In the genomic region with DNA sequence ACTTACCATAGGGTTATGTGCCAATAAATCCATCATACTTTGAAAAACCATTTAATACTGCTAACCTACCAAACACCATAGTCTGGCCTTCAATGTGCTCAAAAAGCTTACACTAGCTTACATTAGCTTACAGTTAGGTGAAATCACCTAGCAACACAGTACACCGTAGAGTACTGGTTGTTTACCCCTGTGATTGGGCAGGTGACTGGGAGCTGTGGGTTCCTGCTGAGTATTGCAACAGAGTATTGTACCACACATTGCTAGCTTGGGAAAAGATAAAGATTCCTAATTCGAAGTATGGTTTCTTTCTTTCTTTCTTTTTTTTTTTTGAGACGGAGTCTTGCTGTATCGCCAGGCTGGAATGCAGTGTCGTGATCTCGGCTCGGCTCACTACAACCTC, we compare ENCODE assay signal across 19 cellular contexts. TPM values are rescaled to one million over a fixed set of nuclear protein-coding genes. Genes with fewer than 3 reads are reported as not detected.
DNase-seq lines count a peak whose midpoint lies in the region; ATAC-seq and TF ChIP-seq lines count a peak whose summit lies in the region.
"Had no signal": no experiment of that assay in that cellular context is flagged by ENCODE, and none has a peak within 500 bp of the region (broad histone marks: within the 10 kb centered on the region; RNA-seq: fewer than 3 reads in every experiment).

No MANE protein-coding gene starts in this region.

- H3K4me1 ChIP-seq in CD8-positive, alpha-beta T cell (ENCODE audit: insufficient read depth, low read length) = peaks cover 16% of the 10 kb centered on the region

- no peak for TF ChIP-seq CTCF in CD8-positive, alpha-beta T cell (IDR thresholded peaks at IDR 0.05)
- no peak for TF ChIP-seq CTCF in choroid plexus epithelial cell (conservative IDR thresholded peaks at IDR 0.05; ENCODE audit: low read depth, low read length)

- peaks cover 45% of the 10 kb centered on the region for H3K4me1 Mint-ChIP-seq in activated T-cell treated with anti-CD3 and anti-CD28 coated beads, Interleukin-2, amount 50 U/mL, for 72 hours (ENCODE audit: low read depth)
- peaks cover 31% of the 10 kb centered on the region for H3K4me1 Mint-ChIP-seq in CD8-positive, alpha-beta T cell (ENCODE audit: low read depth)

- no peak for ATAC-seq in activated T-cell treated with anti-CD3 and anti-CD28 coated beads, Interleukin-2, amount 50 U/mL, for 72 hours (replicated peaks in 1 of 2)
- ATAC-seq in CD8-positive, alpha-beta T cell = no peak
- no peak for ATAC-seq in sciatic nerve

- H3K4me3 ChIP-seq in CD8-positive, alpha-beta T cell (ENCODE audit: low read depth, low read length) = no peak overlapping the region
- H3K4me3 ChIP-seq in choroid plexus epithelial cell (ENCODE audit: low read depth, low read length) = no peak overlapping the region
- H3K4me3 ChIP-seq: BLaER1, HAP-1, Peyer's patch had no signal

- no peak overlapping the region for H3K27ac ChIP-seq in CD8-positive, alpha-beta T cell (ENCODE audit: low read depth, low read length)
- H3K27ac ChIP-seq: BLaER1, Peyer's patch had no signal

- intact Hi-C loops in CD8-positive, alpha-beta T cell (cut with DNase I, micrococcal nuclease) = no loop called here
- intact Hi-C loops in head of caudate nucleus (cut with DNase I) = no loop called here
- intact Hi-C loops in sciatic nerve (cut with DNase I) = loop anchor here (10.0 kb wide), 1 partner anchor 126 kb away; no protein-coding TSS in a partner anchor

- H3K9me3 Mint-ChIP-seq in activated T-cell treated with anti-CD3 and anti-CD28 coated beads, Interleukin-2, amount 50 U/mL, for 72 hours = no peaks in the 10 kb centered on the region
- H3K9me3 Mint-ChIP-seq in CD8-positive, alpha-beta T cell = no peaks in the 10 kb centered on the region
- H3K9me3 Mint-ChIP-seq: IgD-negative memory B cell had no signal

- no peaks in the 10 kb centered on the region for H3K9me3 ChIP-seq in CD8-positive, alpha-beta T cell (ENCODE audit: low read length)
- H3K9me3 ChIP-seq: BLaER1, HAP-1, Peyer's patch had no signal

- H3K27ac Mint-ChIP-seq in activated T-cell treated with anti-CD3 and anti-CD28 coated beads, Interleukin-2, amount 50 U/mL, for 72 hours = peak overlapping the region; percentile 64
- peak overlapping the region; percentile 2 for H3K27ac Mint-ChIP-seq in CD8-positive, alpha-beta T cell

- DNase-seq in activated T-cell treated with anti-CD3 and anti-CD28 coated beads, Interleukin-2, amount 50 U/mL, for 72 hours = no peak
- no peak for DNase-seq in activated T-cell treated with anti-CD3 and anti-CD28 coated beads, Interleukin-2, amount 50 U/mL, for 48 hours
- DNase-seq in CD8-positive, alpha-beta T cell = no peak
- DNase-seq in NCI-H226 = peak; percentile 53
- peak; percentile 87 for DNase-seq in choroid plexus epithelial cell (ENCODE audit: low read depth)
- DNase-seq in head of caudate nucleus = no peak
- no peak for DNase-seq in DMS153 treated with DMSO at 0.1 percent for 48 hours (lab: John Stamatoyannopoulos, UW; ENCODE audit: unreplicated experiment)
- no peak for DNase-seq in sciatic nerve (ENCODE audit: low spot score)
- DNase-seq: Kasumi-1; NCI-H1105; NCI-H2081; NCI-H2171 treated with DMSO at 0.1 percent for 48 hours; NCI-H446 treated with DMSO at 0.1 percent for 48 hours; NCI-H69; NK-92 treated with Interleukin-12 subunit alpha and Interleukin-12 subunit beta, amount 100 ng/mL, for 24 hours; Peyer's patch had no signal

- POLR2A ChIA-PET in CD8-positive, alpha-beta T cell (lab: Charles Lee) = interaction anchor here (0.6 kb wide), 1 partner anchor 20 kb away, joined by 3 read pairs; no protein-coding TSS in a partner anchor

- CTCF ChIA-PET in CD8-positive, alpha-beta T cell (lab: Charles Lee) = interaction anchor here (0.5 to 0.6 kb wide), 2 partner anchors 12 to 38 kb away, joined by 3 read pairs; no protein-coding TSS in a partner anchor

- peaks cover 37% of the 10 kb centered on the region for H3K36me3 ChIP-seq in CD8-positive, alpha-beta T cell (ENCODE audit: insufficient read depth, low read length)

- no peaks in the 10 kb centered on the region for H3K27me3 Mint-ChIP-seq in activated T-cell treated with anti-CD3 and anti-CD28 coated beads, Interleukin-2, amount 50 U/mL, for 72 hours (ENCODE audit: low read depth)
- H3K27me3 Mint-ChIP-seq in CD8-positive, alpha-beta T cell (ENCODE audit: low read depth) = no peaks in the 10 kb centered on the region
- H3K27me3 Mint-ChIP-seq: IgD-negative memory B cell had no signal

- no peak overlapping the region for H3K4me3 Mint-ChIP-seq in activated T-cell treated with anti-CD3 and anti-CD28 coated beads, Interleukin-2, amount 50 U/mL, for 72 hours
- no peak overlapping the region for H3K4me3 Mint-ChIP-seq in CD8-positive, alpha-beta T cell
- H3K4me3 Mint-ChIP-seq: IgD-negative memory B cell had no signal

- peaks cover 1 to 19% of the 10 kb centered on the region in 2 donors for H3K36me3 Mint-ChIP-seq in activated T-cell treated with anti-CD3 and anti-CD28 coated beads, Interleukin-2, amount 50 U/mL, for 72 hours (ENCODE audit: insufficient read depth in 2 of 2)
- peaks cover 74% of the 10 kb centered on the region for H3K36me3 Mint-ChIP-seq in CD8-positive, alpha-beta T cell

- H3K27me3 ChIP-seq in CD8-positive, alpha-beta T cell (ENCODE audit: insufficient read depth, low read length) = no peaks in the 10 kb centered on the region
- H3K27me3 ChIP-seq: BLaER1, Peyer's patch had no signal

RNA-seq across cellular contexts. Expression of gene ATP5MC2, which starts 5.6 kb away (rescaled TPM):
- 100 to 1,000 TPM; 349 to 440 TPM for total RNA-seq in activated T-cell treated with anti-CD3 and anti-CD28 coated beads, Interleukin-2, amount 50 U/mL, for 72 hours
- total RNA-seq in CD8-positive, alpha-beta T cell = 100 to 1,000 TPM; 220 to 229 TPM
- total RNA-seq in sciatic nerve = 148 TPM

RNA-seq across cellular contexts. Expression of gene ATF7, which starts 44.1 kb away (rescaled TPM):
- 10 to 100 TPM; 27.4 to 28.1 TPM for total RNA-seq in activated T-cell treated with anti-CD3 and anti-CD28 coated beads, Interleukin-2, amount 50 U/mL, for 72 hours
- total RNA-seq in CD8-positive, alpha-beta T cell = 10 to 100 TPM in 1 of 2 experiments, 1 to 10 TPM in 1; 9.1 to 13.2 TPM
- total RNA-seq in sciatic nerve = 62.5 TPM

RNA-seq across cellular contexts. Expression of gene CALCOCO1, which starts 56.9 kb away (rescaled TPM):
- total RNA-seq in activated T-cell treated with anti-CD3 and anti-CD28 coated beads, Interleukin-2, amount 50 U/mL, for 72 hours = 10 to 100 TPM; 60.1 to 71.3 TPM
- total RNA-seq in CD8-positive, alpha-beta T cell = 10 to 100 TPM; 49.2 to 49.5 TPM
- total RNA-seq in sciatic nerve = 206 TPM

Comparison
In these comparisons a context has a peak if more than half of its experiments do, and no peak if none do; other contexts are left out.
1. DNase-seq: peak in NCI-H226 (single experiment) and choroid plexus epithelial cell (single experiment); none in activated T-cell treated with anti-CD3 and anti-CD28 coated beads, Interleukin-2, amount 50 U/mL, for 72 hours (0 of 2), activated T-cell treated with anti-CD3 and anti-CD28 coated beads, Interleukin-2, amount 50 U/mL, for 48 hours (0 of 2), CD8-positive, alpha-beta T cell (0 of 7), head of caudate nucleus (0 of 42), DMS153 treated with DMSO at 0.1 percent for 48 hours (single experiment) and sciatic nerve (single experiment).